ENCODE assay signal across 21 cellular contexts in the genomic region with DNA sequence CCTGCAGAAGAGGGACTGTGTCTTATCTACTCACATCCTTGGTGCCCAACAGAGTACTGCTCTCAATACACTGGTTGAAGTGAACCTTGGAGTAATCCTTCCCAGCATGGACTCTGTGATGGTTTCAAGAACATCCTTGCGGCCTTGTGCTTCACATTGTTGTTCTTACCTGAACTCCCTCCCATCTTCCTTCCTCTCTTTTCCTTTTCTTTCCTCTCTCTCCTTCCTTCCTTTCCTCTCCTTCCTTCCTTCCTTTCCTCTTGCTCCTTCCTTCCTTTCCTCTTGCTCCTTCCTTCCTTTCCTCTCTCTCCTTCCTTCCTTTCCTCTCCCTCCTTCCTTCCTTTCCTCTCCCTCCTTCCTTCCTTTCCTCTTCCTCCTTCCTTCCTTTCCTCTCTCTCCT. TPM values are rescaled to one million over a fixed set of nuclear protein-coding genes. Genes with fewer than 3 reads are reported as not detected.
"Had no signal": no experiment of that assay in that cellular context is flagged by ENCODE, and none has a peak within 500 bp of the region (broad histone marks: within the 10 kb centered on the region; RNA-seq: fewer than 3 reads in every experiment).

No MANE protein-coding gene starts in this region.

- H3K27ac ChIP-seq: ascending aorta, body of pancreas had no signal

- H3K9me3 ChIP-seq: ascending aorta, body of pancreas had no signal

- DNase-seq: activated CD4-positive, alpha-beta T cell treated with anti-CD3 and anti-CD28 coated beads, Interleukin-2, amount 50 U/mL, for 1 hour; activated CD4-positive, CD25-positive, alpha-beta regulatory T cell; activated CD8-positive, alpha-beta memory T cell treated with anti-CD3 and anti-CD28 coated beads, Interleukin-2, amount 50 U/mL, for 48 hours; activated CD8-positive, alpha-beta T cell treated with anti-CD3 and anti-CD28 coated beads, Interleukin-2, amount 10 ng/mL, durations not matched to agents 7 days and 5 days; activated naive CD4-positive, alpha-beta T cell treated with anti-CD3 and anti-CD28 coated beads, Interleukin-2, amount 50 U/mL, for 16 hours; activated naive CD8-positive, alpha-beta T cell treated with anti-CD3 and anti-CD28 coated beads, Interleukin-2, amount 10 ng/mL, durations not matched to agents 7 days and 5 days; activated T-cell treated with anti-CD3 and anti-CD28 coated beads, Interleukin-2, amount 50 U/mL, for 1 hour; body of pancreas; central memory CD4-positive, alpha-beta T cell; Kasumi-1; KBM-7; NCI-H1105 treated with DMSO at 0.1 percent for 48 hours; NCI-H1436 treated with DMSO at 0.1 percent for 48 hours; NCI-H2081; NCI-H446; NCI-H524; SIG-M5; T-cell; T-helper 2 cell; T1000 had no signal

- H3K36me3 Mint-ChIP-seq: activated naive CD8-positive, alpha-beta T cell treated with anti-CD3 and anti-CD28 coated beads, Interleukin-2, amount 10 ng/mL, durations not matched to agents 7 days and 5 days; T-cell had no signal

- H3K4me3 ChIP-seq: ascending aorta, body of pancreas had no signal

- H3K4me3 Mint-ChIP-seq: activated CD8-positive, alpha-beta T cell treated with anti-CD3 and anti-CD28 coated beads, Interleukin-2, amount 10 ng/mL, durations not matched to agents 7 days and 5 days; activated naive CD8-positive, alpha-beta T cell treated with anti-CD3 and anti-CD28 coated beads, Interleukin-2, amount 10 ng/mL, durations not matched to agents 7 days and 5 days; T-cell had no signal

- H3K4me1 Mint-ChIP-seq: activated naive CD8-positive, alpha-beta T cell treated with anti-CD3 and anti-CD28 coated beads, Interleukin-2, amount 10 ng/mL, durations not matched to agents 7 days and 5 days; T-cell had no signal

- H3K27me3 ChIP-seq: ascending aorta, body of pancreas had no signal

- H3K27ac Mint-ChIP-seq: activated CD8-positive, alpha-beta T cell treated with anti-CD3 and anti-CD28 coated beads, Interleukin-2, amount 10 ng/mL, durations not matched to agents 7 days and 5 days; activated naive CD8-positive, alpha-beta T cell treated with anti-CD3 and anti-CD28 coated beads, Interleukin-2, amount 10 ng/mL, durations not matched to agents 7 days and 5 days; T-cell had no signal

- H3K9me3 Mint-ChIP-seq: activated naive CD8-positive, alpha-beta T cell treated with anti-CD3 and anti-CD28 coated beads, Interleukin-2, amount 10 ng/mL, durations not matched to agents 7 days and 5 days; T-cell had no signal

RNA-seq across cellular contexts. Expression of a gene that starts 26.3 kb away (rescaled TPM):
- total RNA-seq: activated CD8-positive, alpha-beta T cell treated with anti-CD3 and anti-CD28 coated beads, Interleukin-2, amount 10 ng/mL, durations not matched to agents 7 days and 5 days; activated naive CD8-positive, alpha-beta T cell treated with anti-CD3 and anti-CD28 coated beads, Interleukin-2, amount 10 ng/mL, durations not matched to agents 7 days and 5 days had no signal
